ENCODE assay signal across 21 cellular contexts in the genomic region with DNA sequence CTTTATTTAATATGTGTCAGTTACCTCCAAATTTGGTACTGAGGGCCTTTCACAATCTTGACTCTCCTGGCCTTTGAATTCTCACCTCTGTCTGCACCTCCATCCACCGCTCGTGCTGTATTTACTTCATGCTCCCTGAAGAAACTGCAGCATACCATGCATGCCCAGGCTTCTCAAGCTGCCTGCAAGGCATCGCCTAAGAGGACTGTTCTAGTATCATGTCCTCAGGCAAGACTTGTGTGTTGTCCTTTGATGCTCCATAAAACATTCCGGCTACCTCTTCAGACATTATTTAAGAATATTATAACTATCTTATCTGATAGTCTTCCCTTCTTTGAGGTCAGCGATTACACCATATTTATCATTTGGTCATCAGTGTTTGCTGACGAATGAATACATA.
A peak's percentile ranks its signal among the peaks of the same experiment; 100 is the strongest.
DNase-seq lines count a peak whose midpoint lies in the region; ATAC-seq and TF ChIP-seq lines count a peak whose summit lies in the region.
"Had no signal": no experiment of that assay in that cellular context is flagged by ENCODE, and none has a peak within 500 bp of the region (broad histone marks: within the 10 kb centered on the region; RNA-seq: fewer than 3 reads in every experiment).

No MANE protein-coding gene starts in this region.

- CTCF ChIA-PET in Caco-2 (lab: Charles Lee), result no interaction called here

- no TSS peak for BruUV-seq in Caco-2 (replicated peaks; lab: Mats Ljungman, UMichigan)

- no peak overlapping the region for H4K91ac ChIP-seq in mesenchymal stem cell (ENCODE audit: low read length)

- H3K4me1 Mint-ChIP-seq in Caco-2 (ENCODE audit: low read depth, unreplicated experiment) (peaks cover 7% of the 10 kb centered on the region), GM23338 (peaks cover 16% of the 10 kb centered on the region), neural progenitor cell (peaks cover 7% of the 10 kb centered on the region)
- H3K4me1 Mint-ChIP-seq: B cell; CD14-positive monocyte; CD8-positive, alpha-beta memory T cell had no signal

- H3K9me3 Mint-ChIP-seq in Caco-2 (ENCODE audit: unreplicated experiment) (no peaks in the 10 kb centered on the region), GM23338 (peaks cover 3% of the 10 kb centered on the region; the same call in 2 of the 3 replicates), neural progenitor cell (peaks cover 5% of the 10 kb centered on the region)
- H3K9me3 Mint-ChIP-seq: CD14-positive monocyte had no signal

- H3K18ac ChIP-seq in mesenchymal stem cell (ENCODE audit: low read depth in 1 of 2, low read length in 2 of 2), result no peak overlapping the region

- H3K36me3 ChIP-seq in Caco-2 (ENCODE audit: control insufficient read depth, insufficient read depth, low read length) (no peaks in the 10 kb centered on the region), GM23338 (ENCODE audit: insufficient read depth) (no peaks in the 10 kb centered on the region), mesenchymal stem cell (ENCODE audit: control insufficient read depth in 1 of 2, insufficient read depth in 2 of 2, low read depth in 1 of 2, low read length in 2 of 2) (no peaks in the 10 kb centered on the region), neural progenitor cell (no peaks in the 10 kb centered on the region)
- H3K36me3 ChIP-seq: BLaER1 treated with 17β-estradiol and CSF1 and Interleukin-3, amounts not matched to agents 10 nM and 100 nM had no signal

- H3K4me3 Mint-ChIP-seq in Caco-2 (ENCODE audit: unreplicated experiment) (no peak overlapping the region), GM23338 (no peak overlapping the region), neural progenitor cell (peak overlapping the region; percentile 16)
- H3K4me3 Mint-ChIP-seq: B cell; CD4-positive, alpha-beta T cell; CD8-positive, alpha-beta memory T cell; H9 had no signal

- H3K4me3 ChIP-seq in Caco-2 (ENCODE audit: low read depth, low read length), result no peak overlapping the region
- no peak overlapping the region for H3K4me3 ChIP-seq in GM23338
- no peak overlapping the region for H3K4me3 ChIP-seq in mesenchymal stem cell (ENCODE audit: insufficient read depth in 1 of 2, low read depth in 1 of 2, low read length in 2 of 2)
- H3K4me3 ChIP-seq in neural progenitor cell, result no peak overlapping the region
- H3K4me3 ChIP-seq in dorsolateral prefrontal cortex, result no peak overlapping the region
- H3K4me3 ChIP-seq: BLaER1 treated with 17β-estradiol and CSF1 and Interleukin-3, amounts not matched to agents 10 nM and 100 nM; GM12878 had no signal

- H3K27me3 ChIP-seq in Caco-2 (replicated peaks; ENCODE audit: control insufficient read depth, insufficient read depth, low read length), result no peaks in the 10 kb centered on the region
- H3K27me3 ChIP-seq in GM23338 (ENCODE audit: insufficient read depth), result peaks cover 23% of the 10 kb centered on the region; the same call in 1 of the 2 replicates
- H3K27me3 ChIP-seq in mesenchymal stem cell (ENCODE audit: control insufficient read depth in 1 of 2, insufficient read depth in 1 of 2, low read length in 2 of 2), result no peaks in the 10 kb centered on the region
- H3K27me3 ChIP-seq in neural progenitor cell, result no peaks in the 10 kb centered on the region
- peaks cover 0 to 33% (median 0%) of the 10 kb centered on the region in 45 donors for H3K27me3 ChIP-seq in dorsolateral prefrontal cortex
- H3K27me3 ChIP-seq: BLaER1 treated with 17β-estradiol and CSF1 and Interleukin-3, amounts not matched to agents 10 nM and 100 nM had no signal

- H2BK15ac ChIP-seq in mesenchymal stem cell (ENCODE audit: low read depth, poor library complexity, severe bottlenecking), result no peak overlapping the region

- H3K27ac Mint-ChIP-seq in Caco-2 (ENCODE audit: unreplicated experiment) (no peak overlapping the region), GM23338 (no peak overlapping the region), neural progenitor cell (no peak overlapping the region)
- H3K27ac Mint-ChIP-seq: B cell; CD14-positive monocyte; CD4-positive, alpha-beta T cell; CD8-positive, alpha-beta memory T cell had no signal

- H3K79me2 ChIP-seq in GM23338 (replicated peaks; ENCODE audit: insufficient read depth), result no peaks in the 10 kb centered on the region
- no peaks in the 10 kb centered on the region for H3K79me2 ChIP-seq in neural progenitor cell (ENCODE audit: low read depth)

- WGBS in mesenchymal stem cell, result 93% methylated on average over 6 of the region's 6 CpGs

- no peak overlapping the region for H3K9ac ChIP-seq in mesenchymal stem cell (ENCODE audit: low read length)
- no peak overlapping the region for H3K9ac ChIP-seq in neural progenitor cell
- H3K9ac ChIP-seq: BLaER1 treated with 17β-estradiol and CSF1 and Interleukin-3, amounts not matched to agents 10 nM and 100 nM had no signal

- TF ChIP-seq CTCF in Caco-2 (IDR thresholded peaks at IDR 0.05; ENCODE audit: insufficient read depth in 1 of 2, low read depth in 1 of 2, low read length in 1 of 2, severe bottlenecking in 1 of 2, unreplicated experiment in 1 of 2) (no peak), GM23338 (conservative IDR thresholded peaks at IDR 0.05; ENCODE audit: low read depth in 2 of 2) (no peak), neural progenitor cell (IDR thresholded peaks at IDR 0.05) (no peak), dorsolateral prefrontal cortex (IDR thresholded peaks at IDR 0.05 in 54 of 56, conservative IDR thresholded peaks at IDR 0.05 in 2 of 56; ENCODE audit: low read depth in 1 of 56, partially characterized antibody in 56 of 56) (no peak)

- H2BK120ac ChIP-seq in mesenchymal stem cell (ENCODE audit: low read depth, low read length), result peak overlapping the region; percentile 57

- H3K27me3 Mint-ChIP-seq in Caco-2 (ENCODE audit: insufficient read depth, unreplicated experiment) (no peaks in the 10 kb centered on the region), GM23338 (ENCODE audit: insufficient read depth, low read depth, poor library complexity) (peaks cover 5% of the 10 kb centered on the region), neural progenitor cell (ENCODE audit: insufficient read depth, low read depth) (no peaks in the 10 kb centered on the region)
- H3K27me3 Mint-ChIP-seq: B cell; CD4-positive, alpha-beta T cell had no signal

- peak; percentile 58 to 76 for DNase-seq in Caco-2
- DNase-seq in GM23338 (ENCODE audit: low spot score), result peak; percentile 11
- no peak for DNase-seq in mesenchymal stem cell
- DNase-seq in neural progenitor cell (ENCODE audit: low spot score), result no peak
- DNase-seq in NCI-H748 treated with DMSO at 0.1 percent for 48 hours (lab: John Stamatoyannopoulos, UW), result no peak
- DNase-seq in dorsolateral prefrontal cortex, result no peak
- DNase-seq: Calu3; CD4-positive, alpha-beta T cell; CD8-positive, alpha-beta memory T cell; DMS153; DND-41; GDM1; H9 had no signal

- H2AFZ ChIP-seq in GM23338, result no peak overlapping the region
- no peak overlapping the region for H2AFZ ChIP-seq in mesenchymal stem cell (ENCODE audit: low read depth, low read length)
- H2AFZ ChIP-seq in neural progenitor cell (replicated peaks), result no peak overlapping the region

- no peak overlapping the region for H3K4ac ChIP-seq in mesenchymal stem cell (ENCODE audit: low read depth in 1 of 2, low read length in 2 of 2)

- peak overlapping the region in 1 of 2 experiments; percentile 46 for H2BK12ac ChIP-seq in mesenchymal stem cell (ENCODE audit: low read length in 2 of 2)

- intact Hi-C loops in Caco-2 (cut with micrococcal nuclease; ENCODE audit: unreplicated experiment) (no loop called here), dorsolateral prefrontal cortex (cut with DNase I) (no loop called here)

- H3F3A ChIP-seq in GM23338 (replicated peaks; ENCODE audit: low read depth) (no peaks in the 10 kb centered on the region), neural progenitor cell (ENCODE audit: low read depth) (no peaks in the 10 kb centered on the region)

- no peaks in the 10 kb centered on the region for H3K79me1 ChIP-seq in mesenchymal stem cell (replicated peaks; ENCODE audit: low read length, poor library complexity, severe bottlenecking)

- no peaks in the 10 kb centered on the region for H3K9me2 ChIP-seq in GM23338 (ENCODE audit: insufficient read depth)

- H4K8ac ChIP-seq in mesenchymal stem cell (ENCODE audit: low read length), result peak overlapping the region; percentile 94

- H3K9me3 ChIP-seq in Caco-2 (no peaks in the 10 kb centered on the region), mesenchymal stem cell (ENCODE audit: control insufficient read depth, low read length) (peaks cover 29% of the 10 kb centered on the region), neural progenitor cell (ENCODE audit: low read depth) (no peaks in the 10 kb centered on the region)

- POLR2A ChIA-PET in Caco-2 (lab: Charles Lee), result no interaction called here

- H3K4me2 ChIP-seq in GM23338 (no peak overlapping the region), mesenchymal stem cell (ENCODE audit: low read length, poor library complexity, severe bottlenecking) (no peak overlapping the region), neural progenitor cell (no peak overlapping the region)
- H3K4me2 ChIP-seq: BLaER1 treated with 17β-estradiol and CSF1 and Interleukin-3, amounts not matched to agents 10 nM and 100 nM had no signal

- H4K20me1 ChIP-seq in GM23338 (replicated peaks; ENCODE audit: insufficient read depth) (no peaks in the 10 kb centered on the region), neural progenitor cell (ENCODE audit: low read depth) (no peaks in the 10 kb centered on the region)
- H4K20me1 ChIP-seq: BLaER1 treated with 17β-estradiol and CSF1 and Interleukin-3, amounts not matched to agents 10 nM and 100 nM had no signal

- no peak overlapping the region for H2BK5ac ChIP-seq in mesenchymal stem cell (ENCODE audit: low read depth, low read length, poor library complexity, severe bottlenecking)

- no peak overlapping the region for H3K23ac ChIP-seq in mesenchymal stem cell (ENCODE audit: low read length in 2 of 2)

- H3K4me1 ChIP-seq in Caco-2, result peaks cover 27% of the 10 kb centered on the region
- no peaks in the 10 kb centered on the region for H3K4me1 ChIP-seq in GM23338 (ENCODE audit: insufficient read depth)
- no peaks in the 10 kb centered on the region for H3K4me1 ChIP-seq in mesenchymal stem cell (ENCODE audit: control insufficient read depth, insufficient read depth, low read depth, low read length)
- H3K4me1 ChIP-seq in neural progenitor cell, result no peaks in the 10 kb centered on the region
- H3K4me1 ChIP-seq: BLaER1 treated with 17β-estradiol and CSF1 and Interleukin-3, amounts not matched to agents 10 nM and 100 nM had no signal

- H3K27ac ChIP-seq in GM23338 (ENCODE audit: low read depth) (no peak overlapping the region), mesenchymal stem cell (ENCODE audit: low read length, poor library complexity, severe bottlenecking) (no peak overlapping the region), neural progenitor cell (no peak overlapping the region), dorsolateral prefrontal cortex (no peak overlapping the region)
- H3K27ac ChIP-seq: 22Rv1; BLaER1 treated with 17β-estradiol and CSF1 and Interleukin-3, amounts not matched to agents 10 nM and 100 nM had no signal

- H3K36me3 Mint-ChIP-seq in Caco-2 (ENCODE audit: insufficient read depth, unreplicated experiment) (no peaks in the 10 kb centered on the region), GM23338 (ENCODE audit: low read depth) (no peaks in the 10 kb centered on the region), neural progenitor cell (no peaks in the 10 kb centered on the region)
- H3K36me3 Mint-ChIP-seq: CD14-positive monocyte; CD8-positive, alpha-beta memory T cell had no signal

- no peak overlapping the region for H3K14ac ChIP-seq in mesenchymal stem cell (ENCODE audit: low read length in 2 of 2)

- H2AK5ac ChIP-seq in mesenchymal stem cell (ENCODE audit: low read length, severe bottlenecking), result no peak overlapping the region

- ATAC-seq in GM23338 (no peak), HG03039 (IDR thresholded peaks at IDR 0.05; ENCODE audit: unreplicated experiment) (no peak), GM19395 (IDR thresholded peaks at IDR 0.05; ENCODE audit: unreplicated experiment) (no peak)
- ATAC-seq: GM12878, HCT116 had no signal

Comparison
In these comparisons a context has a peak if more than half of its experiments do, and no peak if none do; other contexts are left out.
1. DNase-seq: peak in Caco-2 (2 of 2) and GM23338 (single experiment); none in mesenchymal stem cell (single experiment), neural progenitor cell (single experiment), NCI-H748 treated with DMSO at 0.1 percent for 48 hours (single experiment) and dorsolateral prefrontal cortex (0 of 10).